27 cellular contexts compared by ENCODE assay signal in genomic region chr9:114462791-114463190, GRCh38.
"Had no signal": no experiment of that assay in that cellular context is flagged by ENCODE, and none has a peak within 500 bp of the region (broad histone marks: within the 10 kb centered on the region; RNA-seq: fewer than 3 reads in every experiment).

No MANE protein-coding gene starts in this region.

- H3K4me2 ChIP-seq: neural progenitor cell had no signal

- H3K9me3 ChIP-seq: left lung, right atrium auricular region, tibial nerve had no signal

- H3K36me3 ChIP-seq: heart right ventricle, left lung, neural progenitor cell, right atrium auricular region had no signal

- H2AFZ ChIP-seq: neural progenitor cell, parathyroid adenoma had no signal

- H3K4me3 Mint-ChIP-seq: activated CD4-positive, alpha-beta memory T cell treated with anti-CD3 and anti-CD28 coated beads for 36 hours; activated CD4-positive, alpha-beta T cell treated with anti-CD3 and anti-CD28 coated beads, Interleukin-2, amount 10 ng/mL, durations not matched to agents 24 days and 14 days; activated T-cell treated with anti-CD3 and anti-CD28 coated beads, Interleukin-2, amount 50 U/mL, for 24 hours; central memory CD8-positive, alpha-beta T cell; natural killer cell; neural progenitor cell; T-helper 1 cell treated with Interleukin-12 subunit alpha and Interleukin-12 subunit beta and Interleukin-4 antibody, amounts not matched to agents 30 μg/mL and 1 μg/mL, for 36 hours had no signal

- H3K27me3 Mint-ChIP-seq: activated CD4-positive, alpha-beta memory T cell treated with anti-CD3 and anti-CD28 coated beads for 36 hours; activated CD4-positive, alpha-beta T cell treated with anti-CD3 and anti-CD28 coated beads, Interleukin-2, amount 10 ng/mL, durations not matched to agents 24 days and 14 days; activated T-cell treated with anti-CD3 and anti-CD28 coated beads, Interleukin-2, amount 50 U/mL, for 24 hours; central memory CD8-positive, alpha-beta T cell had no signal

- H3K4me1 ChIP-seq: foreskin keratinocyte, heart right ventricle, left lung, parathyroid adenoma, right atrium auricular region, tibial nerve had no signal

- ATAC-seq: foreskin keratinocyte, heart right ventricle, left lung, natural killer cell had no signal

- H3K4me3 ChIP-seq: dorsolateral prefrontal cortex, heart right ventricle, left lung, lung, neural progenitor cell, right atrium auricular region, tibial nerve had no signal

- H3K9me3 Mint-ChIP-seq: activated CD4-positive, alpha-beta memory T cell treated with anti-CD3 and anti-CD28 coated beads for 36 hours; activated CD4-positive, alpha-beta T cell treated with anti-CD3 and anti-CD28 coated beads, Interleukin-2, amount 10 ng/mL, durations not matched to agents 24 days and 14 days; activated T-cell treated with anti-CD3 and anti-CD28 coated beads, Interleukin-2, amount 50 U/mL, for 24 hours; central memory CD8-positive, alpha-beta T cell; natural killer cell; neural progenitor cell; T-helper 1 cell treated with Interleukin-12 subunit alpha and Interleukin-12 subunit beta and Interleukin-4 antibody, amounts not matched to agents 30 μg/mL and 1 μg/mL, for 36 hours had no signal

- H3K9ac ChIP-seq: neural progenitor cell, parathyroid adenoma had no signal

- DNase-seq: activated CD4-positive, alpha-beta memory T cell treated with anti-CD3 and anti-CD28 coated beads for 36 hours; activated CD4-positive, alpha-beta T cell treated with anti-CD3 and anti-CD28 coated beads, Interleukin-2, amount 10 ng/mL, durations not matched to agents 24 days and 14 days; activated CD4-positive, CD25-positive, alpha-beta regulatory T cell treated with anti-CD3 and anti-CD28 coated beads, Interleukin-2, amount 50 U/mL, for 72 hours; activated CD8-positive, alpha-beta memory T cell treated with anti-CD3 and anti-CD28 coated beads, Interleukin-2, amount 50 U/mL, for 48 hours; activated gamma-delta T cell treated with Interleukin-2 at 50 U/mL for 16 hours; activated naive CD4-positive, alpha-beta T cell treated with anti-CD3 and anti-CD28 coated beads, Interleukin-2, amount 50 U/mL, for 16 hours; activated T-cell treated with anti-CD3 and anti-CD28 coated beads, Interleukin-2, amount 50 U/mL, for 24 hours; anterior cingulate cortex; dorsolateral prefrontal cortex; effector memory CD4-positive, alpha-beta T cell; foreskin keratinocyte; heart right ventricle; left lung; mesendoderm; natural killer cell; occipital lobe; stimulated activated CD4-positive, alpha-beta T cell treated with anti-CD3 and anti-CD28 coated beads, Interleukin-15, amount 100 ng/mL, for 24 hours; stimulated activated CD4-positive, alpha-beta T cell treated with anti-CD3 and anti-CD28 coated beads, Interleukin-2, amount 100 ng/mL, for 24 hours; stimulated activated naive CD4-positive, alpha-beta T cell; T1000 had no signal

- H3K79me2 ChIP-seq: parathyroid adenoma had no signal

- H3K36me3 Mint-ChIP-seq: activated CD4-positive, alpha-beta memory T cell treated with anti-CD3 and anti-CD28 coated beads for 36 hours; natural killer cell had no signal

- H3K4me1 Mint-ChIP-seq: central memory CD8-positive, alpha-beta T cell; natural killer cell had no signal

- H3K27ac Mint-ChIP-seq: activated CD4-positive, alpha-beta memory T cell treated with anti-CD3 and anti-CD28 coated beads for 36 hours; activated CD4-positive, alpha-beta T cell treated with anti-CD3 and anti-CD28 coated beads, Interleukin-2, amount 10 ng/mL, durations not matched to agents 24 days and 14 days; activated T-cell treated with anti-CD3 and anti-CD28 coated beads, Interleukin-2, amount 50 U/mL, for 24 hours; natural killer cell; neural progenitor cell; T-helper 1 cell treated with Interleukin-12 subunit alpha and Interleukin-12 subunit beta and Interleukin-4 antibody, amounts not matched to agents 30 μg/mL and 1 μg/mL, for 36 hours had no signal

- H3K27me3 ChIP-seq: dorsolateral prefrontal cortex, foreskin keratinocyte, heart right ventricle, left lung, neural progenitor cell, right atrium auricular region, tibial nerve had no signal

- H3K27ac ChIP-seq: dorsolateral prefrontal cortex, foreskin keratinocyte, heart right ventricle, left lung, neural progenitor cell, parathyroid adenoma, right atrium auricular region, tibial nerve had no signal
